ENCODE assay signal across 12 cellular contexts in the genomic region with DNA sequence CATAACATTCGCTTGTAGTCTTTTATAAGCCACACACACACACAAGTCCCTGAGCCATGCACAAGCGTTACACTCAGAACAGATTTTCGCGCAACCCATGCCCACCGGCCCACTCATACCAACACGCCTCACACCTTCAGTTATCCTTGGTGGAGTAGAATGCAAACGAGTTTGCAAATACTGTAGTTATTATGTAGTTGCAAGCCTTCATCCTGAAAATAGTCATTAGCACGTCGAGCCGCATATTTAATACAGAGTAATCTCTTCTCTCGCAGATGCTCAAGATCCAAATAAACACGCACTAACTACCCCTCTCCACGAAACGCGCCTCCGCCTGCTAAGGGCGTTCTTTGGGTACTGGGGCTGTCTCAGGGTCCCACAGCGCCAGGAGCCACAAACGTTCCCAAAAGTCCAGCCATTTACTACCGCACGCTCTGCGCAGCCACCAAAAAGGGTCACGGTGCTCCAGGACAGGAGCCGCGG. TPM values are rescaled to one million over a fixed set of nuclear protein-coding genes. Genes with fewer than 3 reads are reported as not detected.
A peak's percentile ranks its signal among the peaks of the same experiment; 100 is the strongest.
DNase-seq lines count a peak whose midpoint lies in the region; ATAC-seq and TF ChIP-seq lines count a peak whose summit lies in the region.
"Had no signal": no experiment of that assay in that cellular context is flagged by ENCODE, and none has a peak within 500 bp of the region (broad histone marks: within the 10 kb centered on the region; RNA-seq: fewer than 3 reads in every experiment).

No MANE protein-coding gene starts in this region.

- peaks cover 51% of the 10 kb centered on the region for H3K4me1 Mint-ChIP-seq in activated CD8-positive, alpha-beta T cell treated with anti-CD3 and anti-CD28 coated beads, Interleukin-2, amount 10 ng/mL, durations not matched to agents 7 days and 5 days (ENCODE audit: low read depth)
- H3K4me1 Mint-ChIP-seq in activated CD8-positive, alpha-beta T cell treated with anti-CD3 and anti-CD28 coated beads for 36 hours (ENCODE audit: low read depth) = peaks cover 33% of the 10 kb centered on the region
- peaks cover 12% of the 10 kb centered on the region for H3K4me1 Mint-ChIP-seq in activated T-helper 2 cell treated with anti-CD3 and anti-CD28 coated beads, Interferon-gamma antibody, Interleukin-2, Interleukin-4, amounts not matched to agents 10 μg/mL and 5 μg/mL and 100 μg/mL, durations not matched to agents 14 hours and 24 hours and 36 hours (ENCODE audit: low read depth)
- H3K4me1 Mint-ChIP-seq in stimulated activated memory B cell treated with anti-CD40 and anti-IgM and Interleukin-4, amounts not matched to agents 10 μg/mL and 1 μg/mL and 100 μg/mL, for 72 hours = peaks cover 64% of the 10 kb centered on the region

- H3K23ac ChIP-seq in mesenchymal stem cell (ENCODE audit: low read length in 2 of 2) = peak overlapping the region in 1 of 2 experiments; percentile 20

- WGBS in mesenchymal stem cell = 3% methylated on average over 21 of the region's 25 CpGs

- peak overlapping the region; percentile 97 to 99 for H3K18ac ChIP-seq in mesenchymal stem cell (ENCODE audit: low read depth in 1 of 2, low read length in 2 of 2)

- intact Hi-C loops in activated CD8-positive, alpha-beta T cell treated with anti-CD3 and anti-CD28 coated beads for 36 hours (cut with micrococcal nuclease) = no loop called here
- intact Hi-C loops in activated T-helper 2 cell treated with anti-CD3 and anti-CD28 coated beads, Interferon-gamma antibody, Interleukin-2, Interleukin-4, amounts not matched to agents 10 μg/mL and 5 μg/mL and 100 μg/mL, durations not matched to agents 14 hours and 24 hours and 36 hours (cut with micrococcal nuclease) = loop anchor here (5.0 kb wide), 3 partner anchors 302 to 1598 kb away; a partner anchor contains a TSS

- H3K9ac ChIP-seq in mesenchymal stem cell (ENCODE audit: low read length) = no peak overlapping the region

- H4K91ac ChIP-seq in mesenchymal stem cell (ENCODE audit: low read length) = peak overlapping the region; percentile 84

- H4K8ac ChIP-seq in mesenchymal stem cell (ENCODE audit: low read length) = peak overlapping the region; percentile 36

- CTCF ChIA-PET in activated CD8-positive, alpha-beta T cell treated with anti-CD3 and anti-CD28 coated beads, Interleukin-2, amount 10 ng/mL, durations not matched to agents 7 days and 5 days (lab: Charles Lee) = no interaction called here
- CTCF ChIA-PET in activated CD8-positive, alpha-beta T cell treated with anti-CD3 and anti-CD28 coated beads for 36 hours (lab: Charles Lee) = interaction anchor here (1.6 kb wide), 2 partner anchors 11 to 98 kb away, joined by 3 to 7 read pairs; no protein-coding TSS in a partner anchor

- H2BK5ac ChIP-seq in mesenchymal stem cell (ENCODE audit: low read depth, low read length, poor library complexity, severe bottlenecking) = no peak overlapping the region

- peak overlapping the region; percentile 85 to 89 for H3K4ac ChIP-seq in mesenchymal stem cell (ENCODE audit: low read depth in 1 of 2, low read length in 2 of 2)

- no peak for DNase-seq in activated CD8-positive, alpha-beta T cell treated with anti-CD3 and anti-CD28 coated beads, Interleukin-2, amount 10 ng/mL, durations not matched to agents 7 days and 5 days
- no peak for DNase-seq in activated CD8-positive, alpha-beta T cell treated with anti-CD3 and anti-CD28 coated beads for 36 hours
- DNase-seq in activated T-helper 2 cell treated with anti-CD3 and anti-CD28 coated beads, Interferon-gamma antibody, Interleukin-2, Interleukin-4, amounts not matched to agents 10 μg/mL and 5 μg/mL and 100 μg/mL, durations not matched to agents 14 hours and 24 hours and 36 hours (ENCODE audit: low spot score) = no peak
- DNase-seq in mesenchymal stem cell = peak; percentile 60
- no peak for DNase-seq in foreskin keratinocyte
- no peak for DNase-seq in activated effector memory CD4-positive, alpha-beta T cell treated with anti-CD3 and anti-CD28 coated beads, Interleukin-2, amount 50 U/mL, for 16 hours
- DNase-seq: GDM1, NCI-H1417 treated with DMSO at 0.1 percent for 48 hours had no signal

- H2BK12ac ChIP-seq in mesenchymal stem cell (ENCODE audit: low read length in 2 of 2) = peak overlapping the region in 1 of 2 experiments; percentile 99

- H2AFZ ChIP-seq in mesenchymal stem cell (ENCODE audit: low read depth, low read length) = no peak overlapping the region

- no peak overlapping the region for H3K27ac Mint-ChIP-seq in activated CD8-positive, alpha-beta T cell treated with anti-CD3 and anti-CD28 coated beads, Interleukin-2, amount 10 ng/mL, durations not matched to agents 7 days and 5 days
- H3K27ac Mint-ChIP-seq in activated CD8-positive, alpha-beta T cell treated with anti-CD3 and anti-CD28 coated beads for 36 hours = no peak overlapping the region
- peak overlapping the region; percentile 17 for H3K27ac Mint-ChIP-seq in activated T-helper 2 cell treated with anti-CD3 and anti-CD28 coated beads, Interferon-gamma antibody, Interleukin-2, Interleukin-4, amounts not matched to agents 10 μg/mL and 5 μg/mL and 100 μg/mL, durations not matched to agents 14 hours and 24 hours and 36 hours
- H3K27ac Mint-ChIP-seq in stimulated activated memory B cell treated with anti-CD40 and anti-IgM and Interleukin-4, amounts not matched to agents 10 μg/mL and 1 μg/mL and 100 μg/mL, for 72 hours = peak overlapping the region; percentile 25

- no peak overlapping the region for H3K4me2 ChIP-seq in mesenchymal stem cell (ENCODE audit: low read length, poor library complexity, severe bottlenecking)

- H3K9me3 Mint-ChIP-seq in activated CD8-positive, alpha-beta T cell treated with anti-CD3 and anti-CD28 coated beads, Interleukin-2, amount 10 ng/mL, durations not matched to agents 7 days and 5 days (ENCODE audit: insufficient read depth) = no peaks in the 10 kb centered on the region
- peaks cover 2% of the 10 kb centered on the region for H3K9me3 Mint-ChIP-seq in activated CD8-positive, alpha-beta T cell treated with anti-CD3 and anti-CD28 coated beads for 36 hours
- peaks cover 3% of the 10 kb centered on the region for H3K9me3 Mint-ChIP-seq in activated T-helper 2 cell treated with anti-CD3 and anti-CD28 coated beads, Interferon-gamma antibody, Interleukin-2, Interleukin-4, amounts not matched to agents 10 μg/mL and 5 μg/mL and 100 μg/mL, durations not matched to agents 14 hours and 24 hours and 36 hours
- H3K9me3 Mint-ChIP-seq in stimulated activated memory B cell treated with anti-CD40 and anti-IgM and Interleukin-4, amounts not matched to agents 10 μg/mL and 1 μg/mL and 100 μg/mL, for 72 hours = no peaks in the 10 kb centered on the region

- peak overlapping the region in 1 of 2 experiments; percentile 99 for H3K14ac ChIP-seq in mesenchymal stem cell (ENCODE audit: low read length in 2 of 2)

- POLR2A ChIA-PET in activated CD8-positive, alpha-beta T cell treated with anti-CD3 and anti-CD28 coated beads, Interleukin-2, amount 10 ng/mL, durations not matched to agents 7 days and 5 days (lab: Charles Lee) = interaction anchor here (0.5 kb wide), 1 partner anchor 1631 kb away, joined by 3 read pairs; no protein-coding TSS in a partner anchor
- POLR2A ChIA-PET in activated CD8-positive, alpha-beta T cell treated with anti-CD3 and anti-CD28 coated beads for 36 hours (lab: Charles Lee) = no interaction called here

- no peak for ATAC-seq in activated CD8-positive, alpha-beta T cell treated with anti-CD3 and anti-CD28 coated beads, Interleukin-2, amount 10 ng/mL, durations not matched to agents 7 days and 5 days
- no peak for ATAC-seq in activated CD8-positive, alpha-beta T cell treated with anti-CD3 and anti-CD28 coated beads for 36 hours
- ATAC-seq in stimulated activated memory B cell treated with anti-CD40 and anti-IgM and Interleukin-4, amounts not matched to agents 10 μg/mL and 1 μg/mL and 100 μg/mL, for 72 hours = no peak
- no peak for ATAC-seq in foreskin keratinocyte
- ATAC-seq in GM21786 (IDR thresholded peaks at IDR 0.05; ENCODE audit: unreplicated experiment) = no peak

- H3K36me3 ChIP-seq in mesenchymal stem cell (ENCODE audit: control insufficient read depth in 1 of 2, insufficient read depth in 2 of 2, low read depth in 1 of 2, low read length in 2 of 2) = peaks cover 0 to 5% of the 10 kb centered on the region in 2 experiments

- H3K4me1 ChIP-seq in mesenchymal stem cell (ENCODE audit: control insufficient read depth, insufficient read depth, low read depth, low read length) (peaks cover 30% of the 10 kb centered on the region), foreskin keratinocyte (no peaks in the 10 kb centered on the region)

- no peak overlapping the region for H2BK120ac ChIP-seq in mesenchymal stem cell (ENCODE audit: low read depth, low read length)

- peak overlapping the region in 1 of 2 experiments; percentile 41 for H3K4me3 ChIP-seq in mesenchymal stem cell (ENCODE audit: insufficient read depth in 1 of 2, low read depth in 1 of 2, low read length in 2 of 2)

- H3K27me3 ChIP-seq in mesenchymal stem cell (ENCODE audit: control insufficient read depth in 1 of 2, insufficient read depth in 1 of 2, low read length in 2 of 2) = peaks cover 96% of the 10 kb centered on the region in 2 experiments
- peaks cover 100% of the 10 kb centered on the region for H3K27me3 ChIP-seq in foreskin keratinocyte

- H3K79me1 ChIP-seq in mesenchymal stem cell (replicated peaks; ENCODE audit: low read length, poor library complexity, severe bottlenecking) = no peaks in the 10 kb centered on the region

- peak overlapping the region; percentile 58 for H3K4me3 Mint-ChIP-seq in activated CD8-positive, alpha-beta T cell treated with anti-CD3 and anti-CD28 coated beads, Interleukin-2, amount 10 ng/mL, durations not matched to agents 7 days and 5 days
- no peak overlapping the region for H3K4me3 Mint-ChIP-seq in activated CD8-positive, alpha-beta T cell treated with anti-CD3 and anti-CD28 coated beads for 36 hours
- H3K4me3 Mint-ChIP-seq in activated T-helper 2 cell treated with anti-CD3 and anti-CD28 coated beads, Interferon-gamma antibody, Interleukin-2, Interleukin-4, amounts not matched to agents 10 μg/mL and 5 μg/mL and 100 μg/mL, durations not matched to agents 14 hours and 24 hours and 36 hours (ENCODE audit: low read depth) = no peak overlapping the region
- H3K4me3 Mint-ChIP-seq in stimulated activated memory B cell treated with anti-CD40 and anti-IgM and Interleukin-4, amounts not matched to agents 10 μg/mL and 1 μg/mL and 100 μg/mL, for 72 hours = peak overlapping the region; percentile 67

- H3K9me3 ChIP-seq in mesenchymal stem cell (ENCODE audit: control insufficient read depth, low read length) = peaks cover 11% of the 10 kb centered on the region

- H2BK15ac ChIP-seq in mesenchymal stem cell (ENCODE audit: low read depth, poor library complexity, severe bottlenecking) = no peak overlapping the region

- H3K27ac ChIP-seq in mesenchymal stem cell (ENCODE audit: low read length, poor library complexity, severe bottlenecking) (no peak overlapping the region), foreskin keratinocyte (no peak overlapping the region)

- no peak overlapping the region for H2AK5ac ChIP-seq in mesenchymal stem cell (ENCODE audit: low read length, severe bottlenecking)

- no peak for TF ChIP-seq CTCF in activated CD8-positive, alpha-beta T cell treated with anti-CD3 and anti-CD28 coated beads for 36 hours (IDR thresholded peaks at IDR 0.05)
- TF ChIP-seq CTCF in foreskin keratinocyte (conservative IDR thresholded peaks at IDR 0.05) = no peak

- H3K36me3 Mint-ChIP-seq in activated CD8-positive, alpha-beta T cell treated with anti-CD3 and anti-CD28 coated beads, Interleukin-2, amount 10 ng/mL, durations not matched to agents 7 days and 5 days (ENCODE audit: low read depth) = peaks cover 8% of the 10 kb centered on the region
- no peaks in the 10 kb centered on the region for H3K36me3 Mint-ChIP-seq in activated CD8-positive, alpha-beta T cell treated with anti-CD3 and anti-CD28 coated beads for 36 hours (ENCODE audit: low read depth)
- H3K36me3 Mint-ChIP-seq in activated T-helper 2 cell treated with anti-CD3 and anti-CD28 coated beads, Interferon-gamma antibody, Interleukin-2, Interleukin-4, amounts not matched to agents 10 μg/mL and 5 μg/mL and 100 μg/mL, durations not matched to agents 14 hours and 24 hours and 36 hours (ENCODE audit: low read depth) = no peaks in the 10 kb centered on the region
- H3K36me3 Mint-ChIP-seq in stimulated activated memory B cell treated with anti-CD40 and anti-IgM and Interleukin-4, amounts not matched to agents 10 μg/mL and 1 μg/mL and 100 μg/mL, for 72 hours = no peaks in the 10 kb centered on the region

- peaks cover 92% of the 10 kb centered on the region for H3K27me3 Mint-ChIP-seq in activated CD8-positive, alpha-beta T cell treated with anti-CD3 and anti-CD28 coated beads, Interleukin-2, amount 10 ng/mL, durations not matched to agents 7 days and 5 days (ENCODE audit: low read depth)
- H3K27me3 Mint-ChIP-seq in activated CD8-positive, alpha-beta T cell treated with anti-CD3 and anti-CD28 coated beads for 36 hours = peaks cover 89% of the 10 kb centered on the region
- H3K27me3 Mint-ChIP-seq in activated T-helper 2 cell treated with anti-CD3 and anti-CD28 coated beads, Interferon-gamma antibody, Interleukin-2, Interleukin-4, amounts not matched to agents 10 μg/mL and 5 μg/mL and 100 μg/mL, durations not matched to agents 14 hours and 24 hours and 36 hours (ENCODE audit: low read depth) = peaks cover 89% of the 10 kb centered on the region
- H3K27me3 Mint-ChIP-seq in stimulated activated memory B cell treated with anti-CD40 and anti-IgM and Interleukin-4, amounts not matched to agents 10 μg/mL and 1 μg/mL and 100 μg/mL, for 72 hours = peaks cover 97% of the 10 kb centered on the region

RNA-seq across cellular contexts. Expression of a gene that starts 1.8 kb away (rescaled TPM):
- total RNA-seq in activated CD8-positive, alpha-beta T cell treated with anti-CD3 and anti-CD28 coated beads, Interleukin-2, amount 10 ng/mL, durations not matched to agents 7 days and 5 days = not detected
- total RNA-seq in activated CD8-positive, alpha-beta T cell treated with anti-CD3 and anti-CD28 coated beads for 36 hours = not detected
- not detected in 2 replicates for total RNA-seq in activated T-helper 2 cell treated with anti-CD3 and anti-CD28 coated beads, Interferon-gamma antibody, Interleukin-2, Interleukin-4, amounts not matched to agents 10 μg/mL and 5 μg/mL and 100 μg/mL, durations not matched to agents 14 hours and 24 hours and 36 hours
- polyA plus RNA-seq in mesenchymal stem cell (2013, experiment 1 of 2) = 59.0 TPM
- 58.4 TPM for polyA plus RNA-seq in mesenchymal stem cell (2013, experiment 2 of 2)
- total RNA-seq in foreskin keratinocyte = not detected in 2 replicates
- not detected in 2 replicates for polyA plus RNA-seq in foreskin keratinocyte
- total RNA-seq: renal cortical epithelial cell; T-helper 2 cell treated with Interferon-gamma antibody and Interleukin-4, amounts not matched to agents 100 ng/mL and 5 ng/mL, for 36 hours had no signal

Comparison
In these comparisons a context has a peak if more than half of its experiments do, and no peak if none do; other contexts are left out.
1. H3K4me3 Mint-ChIP-seq: peak in activated CD8-positive, alpha-beta T cell treated with anti-CD3 and anti-CD28 coated beads, Interleukin-2, amount 10 ng/mL, durations not matched to agents 7 days and 5 days (single experiment) and stimulated activated memory B cell treated with anti-CD40 and anti-IgM and Interleukin-4, amounts not matched to agents 10 μg/mL and 1 μg/mL and 100 μg/mL, for 72 hours (single experiment); none in activated CD8-positive, alpha-beta T cell treated with anti-CD3 and anti-CD28 coated beads for 36 hours (single experiment) and activated T-helper 2 cell treated with anti-CD3 and anti-CD28 coated beads, Interferon-gamma antibody, Interleukin-2, Interleukin-4, amounts not matched to agents 10 μg/mL and 5 μg/mL and 100 μg/mL, durations not matched to agents 14 hours and 24 hours and 36 hours (single experiment).
2. H3K27ac Mint-ChIP-seq: peak in activated T-helper 2 cell treated with anti-CD3 and anti-CD28 coated beads, Interferon-gamma antibody, Interleukin-2, Interleukin-4, amounts not matched to agents 10 μg/mL and 5 μg/mL and 100 μg/mL, durations not matched to agents 14 hours and 24 hours and 36 hours (single experiment) and stimulated activated memory B cell treated with anti-CD40 and anti-IgM and Interleukin-4, amounts not matched to agents 10 μg/mL and 1 μg/mL and 100 μg/mL, for 72 hours (single experiment); none in activated CD8-positive, alpha-beta T cell treated with anti-CD3 and anti-CD28 coated beads, Interleukin-2, amount 10 ng/mL, durations not matched to agents 7 days and 5 days (single experiment) and activated CD8-positive, alpha-beta T cell treated with anti-CD3 and anti-CD28 coated beads for 36 hours (single experiment).